ENCODE assay signal across 13 cellular contexts in genomic region chr3:56590814-56591213, GRCh38. TPM values are rescaled to one million over a fixed set of nuclear protein-coding genes. Genes with fewer than 3 reads are reported as not detected.
DNase-seq lines count a peak whose midpoint lies in the region; TF ChIP-seq lines count a peak whose summit lies in the region.
"Had no signal": no experiment of that assay in that cellular context is flagged by ENCODE, and none has a peak within 500 bp of the region (broad histone marks: within the 10 kb centered on the region; RNA-seq: fewer than 3 reads in every experiment).

No MANE protein-coding gene starts in this region.

- no peak for TF ChIP-seq CTCF in Caco-2 (IDR thresholded peaks at IDR 0.05; ENCODE audit: insufficient read depth in 1 of 2, low read depth in 1 of 2, low read length in 1 of 2, severe bottlenecking in 1 of 2, unreplicated experiment in 1 of 2)
- TF ChIP-seq CTCF in endodermal cell (conservative IDR thresholded peaks at IDR 0.05): no peak
- no peak for TF ChIP-seq CTCF in mesothelial cell of epicardium (IDR thresholded peaks at IDR 0.05; ENCODE audit: unreplicated experiment)
- no peak for TF ChIP-seq CTCF in MM.1S (IDR thresholded peaks at IDR 0.05; ENCODE audit: low read length)

- no peak for TF ChIP-seq RAD21 in Ishikawa (IDR thresholded peaks at IDR 0.05; ENCODE audit: low read depth)

- TF ChIP-seq EP300 in Ishikawa (IDR thresholded peaks at IDR 0.05; ENCODE audit: borderline replicate concordance): no peak

- H4K20me1 ChIP-seq in MM.1S (ENCODE audit: insufficient read depth, low read length): no peaks in the 10 kb centered on the region

- H3K4me1 ChIP-seq in Caco-2: no peaks in the 10 kb centered on the region
- H3K4me1 ChIP-seq in endodermal cell (ENCODE audit: control insufficient read depth, insufficient read depth, low read length): no peaks in the 10 kb centered on the region
- H3K4me1 ChIP-seq in MM.1S (ENCODE audit: low read length): no peaks in the 10 kb centered on the region

- DNase-seq in Caco-2: no peak
- no peak for DNase-seq in endodermal cell
- DNase-seq in mesothelial cell of epicardium (ENCODE audit: low spot score in 2 of 2, unreplicated experiment in 2 of 2): no peak
- no peak for DNase-seq in NCI-H748 (lab: John Stamatoyannopoulos, UW; ENCODE audit: unreplicated experiment)
- no peak for DNase-seq in stimulated activated CD4-positive, alpha-beta T cell treated with anti-CD3 and anti-CD28 coated beads, Interleukin-1b, Interleukin-23, amount 100 ng/mL, for 48 hours
- DNase-seq in MM.1S: no peak
- DNase-seq in central memory CD4-positive, alpha-beta T cell: no peak
- DNase-seq: activated CD4-positive, alpha-beta T cell treated with anti-CD3 and anti-CD28 coated beads for 4 hours; activated effector memory CD4-positive, alpha-beta T cell treated with anti-CD3 and anti-CD28 coated beads, Interleukin-2, amount 50 U/mL, for 16 hours; NCI-H1105 treated with DMSO at 0.1 percent for 48 hours had no signal

- no peak overlapping the region for H3K27ac ChIP-seq in endodermal cell (ENCODE audit: low read depth, low read length)
- H3K27ac ChIP-seq in MM.1S (ENCODE audit: low read length): no peak overlapping the region

- H3K4me1 Mint-ChIP-seq in Caco-2 (ENCODE audit: low read depth, unreplicated experiment) (peaks cover 12% of the 10 kb centered on the region), endodermal cell (peaks cover 6% of the 10 kb centered on the region), mesothelial cell of epicardium (peaks cover 28% of the 10 kb centered on the region)

- H3K27me3 Mint-ChIP-seq in Caco-2 (ENCODE audit: insufficient read depth, unreplicated experiment) (no peaks in the 10 kb centered on the region), endodermal cell (ENCODE audit: insufficient read depth) (no peaks in the 10 kb centered on the region), mesothelial cell of epicardium (ENCODE audit: low read depth) (no peaks in the 10 kb centered on the region)
- H3K27me3 Mint-ChIP-seq: stimulated activated naive CD8-positive, alpha-beta T cell treated with anti-CD3 and anti-CD28 coated beads, Interleukin-15, Interleukin-2, amounts not matched to agents 100 ng/mL and 50 ng/mL, for 24 hours had no signal

- H3K9me2 ChIP-seq in MM.1S (replicated peaks; ENCODE audit: insufficient read depth, low read length): no peaks in the 10 kb centered on the region

- CTCF ChIA-PET in Caco-2 (lab: Charles Lee): no interaction called here

- POLR2A ChIA-PET in Caco-2 (lab: Charles Lee): no interaction called here

- H3K36me3 ChIP-seq in Caco-2 (ENCODE audit: control insufficient read depth, insufficient read depth, low read length) (no peaks in the 10 kb centered on the region), endodermal cell (ENCODE audit: control insufficient read depth, insufficient read depth, low read length) (peaks cover 21% of the 10 kb centered on the region), MM.1S (replicated peaks; ENCODE audit: insufficient read depth, low read length) (no peaks in the 10 kb centered on the region)

- intact Hi-C loops in Caco-2 (cut with micrococcal nuclease; ENCODE audit: unreplicated experiment): no loop called here

- H3K9ac ChIP-seq in endodermal cell (ENCODE audit: extremely low read depth, low read length, poor library complexity, severe bottlenecking): no peak overlapping the region
- H3K9ac ChIP-seq in MM.1S (ENCODE audit: low read length): no peak overlapping the region

- H3K27me3 ChIP-seq in Caco-2 (replicated peaks; ENCODE audit: control insufficient read depth, insufficient read depth, low read length): no peaks in the 10 kb centered on the region
- no peaks in the 10 kb centered on the region for H3K27me3 ChIP-seq in endodermal cell (ENCODE audit: control insufficient read depth, insufficient read depth, low read length, poor library complexity, severe bottlenecking)
- no peaks in the 10 kb centered on the region for H3K27me3 ChIP-seq in MM.1S (replicated peaks; ENCODE audit: insufficient read depth, low read length)

- H3K4me3 Mint-ChIP-seq in Caco-2 (ENCODE audit: unreplicated experiment) (no peak overlapping the region), endodermal cell (no peak overlapping the region), mesothelial cell of epicardium (no peak overlapping the region)
- H3K4me3 Mint-ChIP-seq: stimulated activated naive CD8-positive, alpha-beta T cell treated with anti-CD3 and anti-CD28 coated beads, Interleukin-15, Interleukin-2, amounts not matched to agents 100 ng/mL and 50 ng/mL, for 24 hours; T-helper 1 cell treated with Interleukin-12 subunit alpha and Interleukin-12 subunit beta and Interleukin-4 antibody, amounts not matched to agents 30 μg/mL and 1 μg/mL, for 36 hours had no signal

- no peaks in the 10 kb centered on the region for H3K79me2 ChIP-seq in MM.1S (ENCODE audit: low read length)

- H3K9me3 ChIP-seq in Caco-2 (no peaks in the 10 kb centered on the region), endodermal cell (ENCODE audit: control insufficient read depth, low read length) (peaks cover 2% of the 10 kb centered on the region), MM.1S (replicated peaks; ENCODE audit: insufficient read depth, low read length) (no peaks in the 10 kb centered on the region)

- BruUV-seq in Caco-2 (replicated peaks; lab: Mats Ljungman, UMichigan): no TSS peak

- H3K27ac Mint-ChIP-seq in Caco-2 (ENCODE audit: unreplicated experiment): peak overlapping the region; percentile 83
- H3K27ac Mint-ChIP-seq in endodermal cell: peak overlapping the region; percentile 85
- peak overlapping the region; percentile 98 for H3K27ac Mint-ChIP-seq in mesothelial cell of epicardium
- H3K27ac Mint-ChIP-seq: stimulated activated naive CD8-positive, alpha-beta T cell treated with anti-CD3 and anti-CD28 coated beads, Interleukin-15, Interleukin-2, amounts not matched to agents 100 ng/mL and 50 ng/mL, for 24 hours; T-helper 1 cell treated with Interleukin-12 subunit alpha and Interleukin-12 subunit beta and Interleukin-4 antibody, amounts not matched to agents 30 μg/mL and 1 μg/mL, for 36 hours had no signal

- H3K4me3 ChIP-seq in Caco-2 (ENCODE audit: low read depth, low read length) (no peak overlapping the region), endodermal cell (ENCODE audit: low read length) (no peak overlapping the region), MM.1S (ENCODE audit: low read length) (no peak overlapping the region)

- H3F3A ChIP-seq in MM.1S (ENCODE audit: insufficient read depth, low read length): no peaks in the 10 kb centered on the region; the same call in 1 of the 2 replicates

- H3K9me3 Mint-ChIP-seq in Caco-2 (ENCODE audit: unreplicated experiment) (no peaks in the 10 kb centered on the region), endodermal cell (peaks cover 3% of the 10 kb centered on the region), mesothelial cell of epicardium (no peaks in the 10 kb centered on the region)
- H3K9me3 Mint-ChIP-seq: stimulated activated naive CD8-positive, alpha-beta T cell treated with anti-CD3 and anti-CD28 coated beads, Interleukin-15, Interleukin-2, amounts not matched to agents 100 ng/mL and 50 ng/mL, for 24 hours; T-helper 1 cell treated with Interleukin-12 subunit alpha and Interleukin-12 subunit beta and Interleukin-4 antibody, amounts not matched to agents 30 μg/mL and 1 μg/mL, for 36 hours had no signal

- no peak overlapping the region for H2AFZ ChIP-seq in MM.1S (ENCODE audit: low read length)

- H3K36me3 Mint-ChIP-seq in Caco-2 (ENCODE audit: insufficient read depth, unreplicated experiment): peaks cover 8% of the 10 kb centered on the region
- peaks cover 37% of the 10 kb centered on the region for H3K36me3 Mint-ChIP-seq in endodermal cell (ENCODE audit: low read depth)
- H3K36me3 Mint-ChIP-seq in mesothelial cell of epicardium: peaks cover 25% of the 10 kb centered on the region

- 75 to 78% methylated on average over 1 of the region's 1 CpG for WGBS in endodermal cell (ENCODE audit: insufficient coverage in 1 of 2, insufficient read length in 1 of 2), 2 experiments

- no peak overlapping the region for H3K4me2 ChIP-seq in MM.1S (ENCODE audit: low read depth, low read length)

TF ChIP-seq in Ishikawa, 13 proteins besides CTCF, POLR2A, EP300 and RAD21:
- TF ChIP-seq NFIC (IDR thresholded peaks at IDR 0.05) (0 out of 2 replicates have a peak, but pooled peaks have one; percentile 5), ZBTB7A (IDR thresholded peaks at IDR 0.05; ENCODE audit: low read depth) (no peak), TEAD4 (IDR thresholded peaks at IDR 0.05) (peak; percentile 59), YY1 (IDR thresholded peaks at IDR 0.05; ENCODE audit: low read depth) (no peak)
TF ChIP-seq in Ishikawa: peak in this region for 2.

RNA-seq across cellular contexts. Expression of gene CCDC66, which starts 33.8 kb away (rescaled TPM):
- total RNA-seq in Caco-2 (2022) (25.3 and 28.6 TPM in 2 replicates), endodermal cell (10 to 100 TPM; 32.1 to 36.4 TPM), mesothelial cell of epicardium (36.0 to 40.8 TPM (median 36.2 TPM) in 3 replicates)
- 29.2 TPM for polyA plus RNA-seq in endodermal cell (2013, experiment 1 of 2)
- 27.2 TPM for polyA plus RNA-seq in endodermal cell (2013, experiment 2 of 2)
